Comparison of ENCODE assay signal across 8 cellular contexts in the genomic region with DNA sequence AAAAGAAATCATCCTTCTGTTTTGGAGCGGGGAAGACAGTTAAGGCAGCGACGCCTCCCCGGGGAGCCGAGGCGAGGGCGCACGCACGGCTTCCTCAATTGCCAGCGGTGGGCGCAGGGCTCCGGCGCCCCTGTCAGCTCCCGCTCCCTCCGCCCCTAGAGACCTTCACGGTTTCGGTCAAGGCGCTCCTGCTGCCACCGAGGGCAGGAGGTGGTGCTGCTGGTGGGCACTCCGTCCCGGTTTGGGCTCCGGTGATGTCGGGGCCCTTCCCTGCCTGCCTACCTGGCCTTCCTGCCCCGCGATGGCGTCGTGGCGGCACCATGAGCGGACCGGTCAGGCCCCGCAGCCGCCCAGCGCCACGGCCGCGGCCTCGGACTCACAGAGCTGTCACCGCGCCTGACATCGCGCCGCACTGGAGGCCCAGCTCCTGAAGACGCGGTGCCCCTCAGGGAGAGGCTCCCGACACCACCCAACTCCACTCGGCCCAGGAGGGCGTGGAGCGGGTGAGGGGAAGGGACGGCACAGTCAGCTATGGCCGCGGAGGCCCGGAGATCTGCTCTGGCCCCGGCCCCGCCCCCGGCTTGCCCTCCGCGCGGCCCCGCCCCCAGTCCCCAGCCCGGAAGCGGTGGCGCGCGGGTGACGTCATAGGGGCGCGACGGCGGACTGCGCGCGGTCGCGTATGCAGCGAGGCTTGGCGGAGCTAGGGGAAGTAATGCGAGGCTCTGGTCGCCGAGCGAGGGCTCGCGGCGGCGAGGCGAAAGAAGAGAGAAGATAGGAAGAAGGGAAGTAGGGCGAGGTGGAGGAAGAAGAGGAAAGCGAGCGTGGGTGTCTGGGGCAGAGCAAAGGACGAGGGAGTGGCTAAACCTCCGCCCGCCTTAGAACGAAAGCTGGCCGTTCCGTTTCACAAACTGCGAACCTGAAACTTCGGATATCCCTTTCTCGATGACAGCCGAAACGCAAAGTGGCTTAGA. TPM values are rescaled to one million over a fixed set of nuclear protein-coding genes. Genes with fewer than 3 reads are reported as not detected.
A peak's percentile ranks its signal among the peaks of the same experiment; 100 is the strongest.
DNase-seq lines count a peak whose midpoint lies in the region; TF ChIP-seq lines count a peak whose summit lies in the region.

SLC35F5 (minus strand) TSS at position 555 of the 971 bp plus-strand sequence; CDS start at position 322, 233 bp downstream.

- H3K4me1 ChIP-seq in ectodermal cell (ENCODE audit: control insufficient read depth, insufficient read depth, low read length): no peaks in the 10 kb centered on the region

- 0 to 1% methylated on average over 99 of the region's 99 CpGs for WGBS in ectodermal cell, 2 experiments

- H3K36me3 ChIP-seq in ectodermal cell (ENCODE audit: control insufficient read depth, insufficient read depth, low read length): peaks cover 4% of the 10 kb centered on the region

- H3K9me3 ChIP-seq in ectodermal cell (ENCODE audit: control insufficient read depth, low read length): no peaks in the 10 kb centered on the region

- H3K27me3 ChIP-seq in ectodermal cell (ENCODE audit: control insufficient read depth, insufficient read depth, low read length, poor library complexity, severe bottlenecking): no peaks in the 10 kb centered on the region

- H3K4me3 ChIP-seq in ectodermal cell (ENCODE audit: insufficient read depth, low read depth, low read length): peak within 1 kb of the TSS; percentile 99

- no peak for TF ChIP-seq CTCF in GM20000 (IDR thresholded peaks at IDR 0.05; ENCODE audit: extremely low read depth, missing control alignments)

- DNase-seq in CMK (ENCODE audit: low read depth) (peak; percentile 59), GM20000 (ENCODE audit: low spot score) (peak; percentile 93), HS-5 (ENCODE audit: low read depth) (peak; percentile 61), NK-92 (lab: John Stamatoyannopoulos, UW; ENCODE audit: unreplicated experiment) (peak; percentile 57), lung microvascular endothelial cell (ENCODE audit: low read depth in 2 of 2) (peak; percentile 93 to 96)
- peak; percentile 71 to 96 for DNase-seq in activated CD8-positive, alpha-beta memory T cell treated with anti-CD3 and anti-CD28 coated beads for 1 hour (ENCODE audit: extremely low read depth in 1 of 2, low read depth in 1 of 2)
- peak; percentile 88 to 93 (median 88) for DNase-seq in stimulated activated CD4-positive, alpha-beta T cell treated with anti-CD3 and anti-CD28 coated beads, TNF-alpha, amount 100 ng/mL, for 4 hours (ENCODE audit: low read depth in 3 of 3)

- peak within 1 kb of the TSS; percentile 70 for H3K27ac ChIP-seq in ectodermal cell (ENCODE audit: insufficient read depth, low read depth, low read length, poor library complexity, severe bottlenecking)

RNA-seq across cellular contexts. Expression of gene SLC35F5, which starts in this region (rescaled TPM):
- 30.1 TPM for polyA plus RNA-seq in ectodermal cell (2013, experiment 1 of 4)
- 39.8 TPM for polyA plus RNA-seq in ectodermal cell (2013, experiment 2 of 4)
- 28.8 TPM for polyA plus RNA-seq in ectodermal cell (2013, experiment 3 of 4)
- polyA plus RNA-seq in ectodermal cell (2013, experiment 4 of 4): 29.2 TPM
- total RNA-seq in lung microvascular endothelial cell: 89.8 and 148 TPM in 2 replicates

Comparison
In these comparisons a context has a peak if more than half of its experiments do, and no peak if none do; other contexts are left out.
1. Peak in every context shown above with its lines: DNase-seq, H3K4me3 ChIP-seq and H3K27ac ChIP-seq.